In the genomic region with DNA sequence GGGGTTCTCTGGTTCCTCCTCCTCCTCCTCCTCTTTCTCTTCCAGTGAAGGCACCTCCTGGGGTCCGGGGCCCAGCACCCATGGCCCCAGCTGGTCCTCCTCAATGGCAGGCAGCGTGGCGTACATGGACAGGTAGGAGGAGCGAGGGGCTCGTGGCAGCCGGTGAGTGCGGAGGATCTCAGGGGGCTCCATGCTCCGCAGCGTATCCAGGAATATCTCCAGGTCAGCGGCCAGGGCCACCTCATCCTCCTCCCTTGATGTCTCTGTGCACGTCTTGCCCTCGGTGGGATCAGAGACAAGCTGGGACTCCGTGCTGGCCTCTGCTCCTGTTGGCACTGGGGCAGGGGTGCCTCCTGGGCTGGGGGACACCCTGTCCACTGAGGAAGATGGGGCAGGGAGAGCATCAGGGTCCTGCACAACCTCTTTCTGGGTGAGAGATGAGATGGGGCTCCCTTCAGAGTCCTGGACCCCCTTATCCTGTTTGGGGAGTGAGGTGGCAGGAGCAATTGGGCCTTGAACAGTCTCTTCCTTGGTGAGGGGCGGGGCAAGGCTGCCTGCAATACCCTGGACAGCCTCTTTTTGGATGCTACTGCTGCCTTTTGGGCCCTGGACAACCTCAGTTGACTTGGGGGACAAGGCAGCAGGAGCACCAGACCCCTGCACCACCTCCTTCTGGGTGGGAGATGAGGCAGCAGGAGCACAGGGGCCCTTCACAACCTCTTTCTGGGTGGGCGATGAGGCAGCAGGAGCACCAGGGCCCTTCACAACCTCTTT, we compare ENCODE assay signal across 1 cellular context.
TF ChIP-seq lines count a peak whose summit lies in the region.

No MANE protein-coding gene starts in this region.

TF ChIP-seq in HepG2, 621 proteins besides CTCF, POLR2A, EP300 and RAD21:
- TF ChIP-seq ZFYVE20 (CRISPR knock-in tag; IDR thresholded peaks at IDR 0.05; ENCODE audit: borderline replicate concordance, low read depth) (no peak), ZNF513 (CRISPR knock-in tag; conservative IDR thresholded peaks at IDR 0.05) (no peak), MXD4 (CRISPR knock-in tag; IDR thresholded peaks at IDR 0.05) (no peak)
